ENCODE assay signal across 8 cellular contexts in genomic region chr17:3012926-3013581, GRCh38. TPM values are rescaled to one million over a fixed set of nuclear protein-coding genes. Genes with fewer than 3 reads are reported as not detected.
DNase-seq lines count a peak whose midpoint lies in the region; ATAC-seq and TF ChIP-seq lines count a peak whose summit lies in the region.

No MANE protein-coding gene starts in this region.

- WGBS in body of pancreas, 2 donors: 59 to 66% methylated on average over 15 to 21 of the region's 21 CpGs
- WGBS in iPS DF 6.9 (ENCODE audit: insufficient coverage, insufficient read length): no CpG with 5 or more reads among the region's 21 CpGs

- TF ChIP-seq CTCF in body of pancreas (IDR thresholded peaks at IDR 0.05): peak; percentile 67 to 87 (median 83)

- H3K27me3 ChIP-seq in body of pancreas: no peaks in the 10 kb centered on the region
- no peaks in the 10 kb centered on the region for H3K27me3 ChIP-seq in iPS DF 6.9 (ENCODE audit: control insufficient read depth, insufficient read depth, low read length)

- intact Hi-C loops in body of pancreas (cut with DNase I): loop anchor here (5.0 kb wide), 1 partner anchor 186 kb away; no protein-coding TSS in a partner anchor

- H3K4me1 ChIP-seq in body of pancreas (no peaks in the 10 kb centered on the region), iPS DF 6.9 (ENCODE audit: control insufficient read depth, insufficient read depth, low read length) (no peaks in the 10 kb centered on the region)

- H3K4me3 ChIP-seq in body of pancreas (no peak overlapping the region), iPS DF 6.9 (ENCODE audit: low read length) (no peak overlapping the region)

- H3K27ac ChIP-seq in body of pancreas (peak overlapping the region in 1 of 4 donors; percentile 17), iPS DF 6.9 (ENCODE audit: low read length) (no peak overlapping the region)

- ATAC-seq in body of pancreas: peak; percentile 88
- ATAC-seq in HG03354 (IDR thresholded peaks at IDR 0.05; ENCODE audit: poor library complexity, severe bottlenecking, unreplicated experiment): no peak
- no peak for ATAC-seq in GM18861 (IDR thresholded peaks at IDR 0.05; ENCODE audit: unreplicated experiment)

- DNase-seq in GM03348 (ENCODE audit: low spot score): peak; percentile 84
- peak; percentile 21 for DNase-seq in LoVo (ENCODE audit: low spot score)
- peak; percentile 25 for DNase-seq in T-helper 9 cell
- peak; percentile 74 to 80 (median 76) for DNase-seq in body of pancreas
- peak; percentile 61 for DNase-seq in iPS DF 6.9 (ENCODE audit: low read depth, low spot score)
- DNase-seq in stimulated activated CD4-positive, alpha-beta T cell treated with anti-CD3 and anti-CD28 coated beads, Interleukin-15, amount 100 ng/mL, for 24 hours: peak; percentile 70

- H3K36me3 ChIP-seq in body of pancreas (replicated peaks in 1 of 2; ENCODE audit: insufficient read depth in 1 of 2, low read depth in 2 of 2): peaks cover 0 to 2% of the 10 kb centered on the region in 2 donors
- peaks cover 21% of the 10 kb centered on the region for H3K36me3 ChIP-seq in iPS DF 6.9 (ENCODE audit: control insufficient read depth, insufficient read depth, low read length)

- H3K9me3 ChIP-seq in body of pancreas (no peaks in the 10 kb centered on the region), iPS DF 6.9 (ENCODE audit: control insufficient read depth, insufficient read depth, low read length) (no peaks in the 10 kb centered on the region)

- TF ChIP-seq POLR2A in body of pancreas (IDR thresholded peaks at IDR 0.05): no peak

RNA-seq across cellular contexts. Expression of gene OR1D5, which starts 50.4 kb away (rescaled TPM):
- total RNA-seq in body of pancreas: not detected

Comparison
In these comparisons a context has a peak if more than half of its experiments do, and no peak if none do; other contexts are left out.
1. DNase-seq: peak in every context shown above with its lines; median percentile 84 in GM03348; 76 in body of pancreas; 70 in stimulated activated CD4-positive, alpha-beta T cell treated with anti-CD3 and anti-CD28 coated beads, Interleukin-15, amount 100 ng/mL, for 24 hours; 61 in iPS DF 6.9; 25 in T-helper 9 cell; 21 in LoVo.